In genomic region chrX:75746891-75747639, GRCh38 we compare ENCODE assay signal across 8 cellular contexts. TPM values are rescaled to one million over a fixed set of nuclear protein-coding genes. Genes with fewer than 3 reads are reported as not detected.
DNase-seq lines count a peak whose midpoint lies in the region; ATAC-seq, FAIRE-seq and TF ChIP-seq lines count a peak whose summit lies in the region.

No MANE protein-coding gene starts in this region.

- peak overlapping the region; percentile 84 to 93 (median 90) for H3K4me3 Mint-ChIP-seq in brain

- no TSS peak for BruUV-seq in A673 (replicated peaks; lab: Mats Ljungman, UMichigan)

- ATAC-seq in GM18861 (IDR thresholded peaks at IDR 0.05; ENCODE audit: unreplicated experiment) = peak; percentile 75
- ATAC-seq in HG03159 (IDR thresholded peaks at IDR 0.05; ENCODE audit: unreplicated experiment) = peak; percentile 83
- ATAC-seq in SK-N-SH treated with all-trans-retinoic acid at 6 μM for 48 hours = peak; percentile 72

- peak; percentile 82 for FAIRE-seq in islet of Langerhans (lab: Jason Lieb, UNC)

- H3K36me3 Mint-ChIP-seq in brain = peaks cover 47% of the 10 kb centered on the region

- no peak for TF ChIP-seq CTCF in A673 (conservative IDR thresholded peaks at IDR 0.05; ENCODE audit: low read depth, low read length)
- no peak for TF ChIP-seq CTCF in brain (conservative IDR thresholded peaks at IDR 0.05)

- POLR2A ChIA-PET in A673 (lab: Charles Lee; ENCODE audit: low non-redundant PET) = no interaction called here

- H3K27ac Mint-ChIP-seq in brain = peak overlapping the region; percentile 80 to 97 (median 86)

- H3K27me3 Mint-ChIP-seq in brain = peaks cover 2% of the 10 kb centered on the region

- H3K4me1 Mint-ChIP-seq in brain = peaks cover 31% of the 10 kb centered on the region

- intact Hi-C loops in A673 (cut with micrococcal nuclease; ENCODE audit: unreplicated experiment) = no loop called here

- no peaks in the 10 kb centered on the region for H3K4me1 ChIP-seq in A673 (ENCODE audit: insufficient read depth, low read length, poor library complexity, severe bottlenecking)

- H3K36me3 ChIP-seq in A673 (ENCODE audit: insufficient read depth, low read length, poor library complexity, severe bottlenecking) = no peaks in the 10 kb centered on the region

- DNase-seq in A673 (ENCODE audit: low spot score) = peak; percentile 4
- peak; percentile 44 for DNase-seq in stimulated activated CD4-positive, alpha-beta T cell treated with anti-CD3 and anti-CD28 coated beads, Interleukin-15, amount 100 ng/mL, for 24 hours
- no peak for DNase-seq in NAMALWA (ENCODE audit: low spot score)

- peaks cover 37 to 51% (median 48%) of the 10 kb centered on the region in 5 experiments for H3K9me3 Mint-ChIP-seq in brain

- H3K27ac ChIP-seq in A673 (ENCODE audit: low read depth, low read length, poor library complexity, severe bottlenecking) = no peak overlapping the region

- H3K4me3 ChIP-seq in A673 (ENCODE audit: low read depth, low read length, poor library complexity, severe bottlenecking) = peak overlapping the region; percentile 12

- H3K9me3 ChIP-seq in A673 (ENCODE audit: low read depth, low read length, poor library complexity, severe bottlenecking) = no peaks in the 10 kb centered on the region

- CTCF ChIA-PET in A673 (lab: Charles Lee) = no interaction called here

- no peaks in the 10 kb centered on the region for H3K27me3 ChIP-seq in A673 (replicated peaks; ENCODE audit: insufficient read depth, low read depth, low read length, poor library complexity)

TF ChIP-seq in SK-N-SH treated with all-trans-retinoic acid at 6 μM for 48 hours, 23 proteins besides CTCF, POLR2A, EP300 and RAD21:
- TF ChIP-seq ZFP30 (CRISPR knock-in tag; IDR thresholded peaks at IDR 0.05) (no peak), TOX (CRISPR knock-in tag; IDR thresholded peaks at IDR 0.05; ENCODE audit: borderline replicate concordance) (no peak), SNAI2 (CRISPR knock-in tag; IDR thresholded peaks at IDR 0.05) (no peak), RARB (CRISPR knock-in tag; IDR thresholded peaks at IDR 0.05) (no peak), ZNF8 (CRISPR knock-in tag; IDR thresholded peaks at IDR 0.05) (no peak), PPARA (CRISPR knock-in tag; IDR thresholded peaks at IDR 0.05; ENCODE audit: borderline replicate concordance) (no peak), GLIS3 (CRISPR knock-in tag; IDR thresholded peaks at IDR 0.05) (no peak), ZFP3 (CRISPR knock-in tag; IDR thresholded peaks at IDR 0.05) (no peak), TSHZ2 (CRISPR knock-in tag; IDR thresholded peaks at IDR 0.05) (no peak), ZNF565 (CRISPR knock-in tag; conservative IDR thresholded peaks at IDR 0.05; ENCODE audit: low read depth) (no peak), ESRRG (CRISPR knock-in tag; IDR thresholded peaks at IDR 0.05) (no peak), OSR1 (CRISPR knock-in tag; IDR thresholded peaks at IDR 0.05) (no peak), CSRNP3 (CRISPR knock-in tag; IDR thresholded peaks at IDR 0.05) (no peak), POU6F1 (CRISPR knock-in tag; IDR thresholded peaks at IDR 0.05; ENCODE audit: borderline replicate concordance, low read depth) (no peak), CSDC2 (CRISPR knock-in tag; IDR thresholded peaks at IDR 0.05) (no peak)
- TF ChIP-seq, protein P1, sequence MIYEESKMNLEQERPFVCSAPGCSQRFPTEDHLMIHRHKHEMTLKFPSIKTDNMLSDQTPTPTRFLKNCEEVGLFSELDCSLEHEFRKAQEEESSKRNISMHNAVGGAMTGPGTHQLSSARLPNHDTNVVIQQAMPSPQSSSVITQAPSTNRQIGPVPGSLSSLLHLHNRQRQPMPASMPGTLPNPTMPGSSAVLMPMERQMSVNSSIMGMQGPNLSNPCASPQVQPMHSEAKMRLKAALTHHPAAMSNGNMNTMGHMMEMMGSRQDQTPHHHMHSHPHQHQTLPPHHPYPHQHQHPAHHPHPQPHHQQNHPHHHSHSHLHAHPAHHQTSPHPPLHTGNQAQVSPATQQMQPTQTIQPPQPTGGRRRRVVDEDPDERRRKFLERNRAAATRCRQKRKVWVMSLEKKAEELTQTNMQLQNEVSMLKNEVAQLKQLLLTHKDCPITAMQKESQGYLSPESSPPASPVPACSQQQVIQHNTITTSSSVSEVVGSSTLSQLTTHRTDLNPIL (CRISPR knock-in tag; IDR thresholded peaks at IDR 0.05; ENCODE audit: low read depth) = no peak
- TF ChIP-seq, protein P2, sequence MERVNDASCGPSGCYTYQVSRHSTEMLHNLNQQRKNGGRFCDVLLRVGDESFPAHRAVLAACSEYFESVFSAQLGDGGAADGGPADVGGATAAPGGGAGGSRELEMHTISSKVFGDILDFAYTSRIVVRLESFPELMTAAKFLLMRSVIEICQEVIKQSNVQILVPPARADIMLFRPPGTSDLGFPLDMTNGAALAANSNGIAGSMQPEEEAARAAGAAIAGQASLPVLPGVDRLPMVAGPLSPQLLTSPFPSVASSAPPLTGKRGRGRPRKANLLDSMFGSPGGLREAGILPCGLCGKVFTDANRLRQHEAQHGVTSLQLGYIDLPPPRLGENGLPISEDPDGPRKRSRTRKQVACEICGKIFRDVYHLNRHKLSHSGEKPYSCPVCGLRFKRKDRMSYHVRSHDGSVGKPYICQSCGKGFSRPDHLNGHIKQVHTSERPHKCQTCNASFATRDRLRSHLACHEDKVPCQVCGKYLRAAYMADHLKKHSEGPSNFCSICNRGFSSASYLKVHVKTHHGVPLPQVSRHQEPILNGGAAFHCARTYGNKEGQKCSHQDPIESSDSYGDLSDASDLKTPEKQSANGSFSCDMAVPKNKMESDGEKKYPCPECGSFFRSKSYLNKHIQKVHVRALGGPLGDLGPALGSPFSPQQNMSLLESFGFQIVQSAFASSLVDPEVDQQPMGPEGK (CRISPR knock-in tag; IDR thresholded peaks at IDR 0.05; ENCODE audit: borderline replicate concordance) = no peak

RNA-seq across cellular contexts. Expression of gene MAGEE2, which starts 38.0 kb away (rescaled TPM):
- total RNA-seq in A673 (2021) = not detected in 2 replicates
- 0.56 TPM for polyA plus RNA-seq in brain (ENCODE audit: insufficient read depth, low read depth, low replicate concordance)
